In genomic region chr16:86952769-86953168, GRCh38 we compare ENCODE assay signal across 21 cellular contexts.
DNase-seq lines count a peak whose midpoint lies in the region; TF ChIP-seq lines count a peak whose summit lies in the region.
"Had no signal": no experiment of that assay in that cellular context is flagged by ENCODE, and none has a peak within 500 bp of the region (broad histone marks: within the 10 kb centered on the region; RNA-seq: fewer than 3 reads in every experiment).

No MANE protein-coding gene starts in this region.

- H3K27me3 ChIP-seq in suprapubic skin, result peaks cover 38% of the 10 kb centered on the region
- H3K27me3 ChIP-seq: adrenal gland, heart left ventricle had no signal

- no peak for TF ChIP-seq CTCF in endothelial cell (IDR thresholded peaks at IDR 0.05; ENCODE audit: unreplicated experiment)
- no peak for TF ChIP-seq CTCF in suprapubic skin (IDR thresholded peaks at IDR 0.05)

- peaks cover 6% of the 10 kb centered on the region for H3K27me3 Mint-ChIP-seq in endothelial cell (ENCODE audit: unreplicated experiment)
- H3K27me3 Mint-ChIP-seq: activated CD4-positive, alpha-beta memory T cell treated with anti-CD3 and anti-CD28 coated beads, Interleukin-2, amount 10 ng/mL, durations not matched to agents 7 days and 5 days; CD4-positive, CD25-positive, alpha-beta regulatory T cell had no signal

- peaks cover 4% of the 10 kb centered on the region for H3K4me1 ChIP-seq in suprapubic skin
- H3K4me1 ChIP-seq: adrenal gland, heart left ventricle had no signal

- peak; percentile 52 for DNase-seq in HCEC 1CT
- peak; percentile 70 for DNase-seq in RPMI7951 (ENCODE audit: low read depth)
- no peak for DNase-seq in endothelial cell (ENCODE audit: low spot score)
- no peak for DNase-seq in suprapubic skin (ENCODE audit: low spot score in 2 of 2)
- DNase-seq in HK-2 (ENCODE audit: unreplicated experiment), result no peak
- no peak for DNase-seq in ecto neural progenitor cell (ENCODE audit: low spot score)
- DNase-seq in activated CD4-positive, alpha-beta T cell treated with anti-CD3 and anti-CD28 coated beads for 4 hours, result no peak
- DNase-seq: activated CD4-positive, alpha-beta memory T cell treated with anti-CD3 and anti-CD28 coated beads, Interleukin-2, amount 10 ng/mL, durations not matched to agents 7 days and 5 days; CD4-positive, CD25-positive, alpha-beta regulatory T cell; H9; heart left ventricle; KG1; kidney; NCI-H1436 treated with DMSO at 0.1 percent for 48 hours; NCI-H2227 treated with DMSO at 0.1 percent for 48 hours; stimulated activated CD4-positive, alpha-beta T cell treated with anti-CD3 and anti-CD28 coated beads, Interleukin-4, amount 100 ng/mL, for 4 hours had no signal

- H3K27ac Mint-ChIP-seq in endothelial cell (ENCODE audit: unreplicated experiment), result peak overlapping the region; percentile 74
- H3K27ac Mint-ChIP-seq: activated CD4-positive, alpha-beta memory T cell treated with anti-CD3 and anti-CD28 coated beads, Interleukin-2, amount 10 ng/mL, durations not matched to agents 7 days and 5 days; CD4-positive, CD25-positive, alpha-beta regulatory T cell; H9 had no signal

- H3K4me3 Mint-ChIP-seq in endothelial cell (ENCODE audit: unreplicated experiment), result peak overlapping the region; percentile 21
- H3K4me3 Mint-ChIP-seq: activated CD4-positive, alpha-beta memory T cell treated with anti-CD3 and anti-CD28 coated beads, Interleukin-2, amount 10 ng/mL, durations not matched to agents 7 days and 5 days; CD4-positive, CD25-positive, alpha-beta regulatory T cell; H9 had no signal

- H3K4me1 Mint-ChIP-seq in endothelial cell (ENCODE audit: unreplicated experiment), result peaks cover 40% of the 10 kb centered on the region

- no peaks in the 10 kb centered on the region for H3K9me3 ChIP-seq in suprapubic skin
- H3K9me3 ChIP-seq: adrenal gland, heart left ventricle had no signal

- H3K9me3 Mint-ChIP-seq in endothelial cell (ENCODE audit: unreplicated experiment), result no peaks in the 10 kb centered on the region
- H3K9me3 Mint-ChIP-seq: activated CD4-positive, alpha-beta memory T cell treated with anti-CD3 and anti-CD28 coated beads, Interleukin-2, amount 10 ng/mL, durations not matched to agents 7 days and 5 days had no signal

- no peak for TF ChIP-seq POLR2A in suprapubic skin (IDR thresholded peaks at IDR 0.05)

- H3K27ac ChIP-seq in suprapubic skin, result peak overlapping the region; percentile 76
- H3K27ac ChIP-seq: epithelial cell of prostate, SK-N-MC had no signal

- no peaks in the 10 kb centered on the region for H3K36me3 ChIP-seq in suprapubic skin
- H3K36me3 ChIP-seq: adrenal gland, heart left ventricle, tibial nerve had no signal

- no peak overlapping the region for H3K4me3 ChIP-seq in suprapubic skin
- H3K4me3 ChIP-seq: adrenal gland, GM12878, heart left ventricle, SK-N-MC, tibial nerve had no signal

- no peaks in the 10 kb centered on the region for H3K36me3 Mint-ChIP-seq in endothelial cell (ENCODE audit: low read depth, unreplicated experiment)
- H3K36me3 Mint-ChIP-seq: CD4-positive, CD25-positive, alpha-beta regulatory T cell had no signal

- no peak for TF ChIP-seq EP300 in suprapubic skin (IDR thresholded peaks at IDR 0.05)

Comparison
In these comparisons a context has a peak if more than half of its experiments do, and no peak if none do; other contexts are left out.
1. DNase-seq: peak in HCEC 1CT (single experiment) and RPMI7951 (single experiment); none in endothelial cell (single experiment), suprapubic skin (0 of 2), HK-2 (single experiment), ecto neural progenitor cell (single experiment) and activated CD4-positive, alpha-beta T cell treated with anti-CD3 and anti-CD28 coated beads for 4 hours (0 of 2).